ENCODE assay signal across 23 cellular contexts in the genomic region with DNA sequence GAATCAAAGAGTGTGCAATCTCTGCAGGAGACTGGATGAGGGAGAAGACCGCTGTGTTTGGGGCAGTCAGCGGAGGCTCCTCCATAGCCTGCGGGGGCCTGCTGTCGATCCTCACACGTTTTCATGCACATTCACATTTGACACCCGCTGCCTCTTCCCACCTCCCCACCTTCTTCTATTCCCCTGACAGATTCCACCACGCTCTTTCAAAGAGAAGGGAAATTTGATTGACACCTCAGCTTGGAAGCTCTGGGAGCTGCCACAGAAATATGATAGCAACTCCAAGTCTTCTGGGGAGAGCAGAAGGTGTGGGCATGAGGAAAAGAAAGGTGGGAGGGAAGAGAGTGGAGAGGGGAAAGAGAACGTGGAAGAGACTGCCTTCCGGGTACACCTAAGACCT.
"Had no signal": no experiment of that assay in that cellular context is flagged by ENCODE, and none has a peak within 500 bp of the region (broad histone marks: within the 10 kb centered on the region; RNA-seq: fewer than 3 reads in every experiment).

No MANE protein-coding gene starts in this region.

- H3K9me3 ChIP-seq: SK-N-SH had no signal

- H3K27ac ChIP-seq: HL-60, KMS-11, RWPE1 had no signal

- H3K36me3 Mint-ChIP-seq: IgD-negative memory B cell, T-cell had no signal

- H3K27ac Mint-ChIP-seq: IgD-negative memory B cell, T-cell had no signal

- ATAC-seq: K562, Panc1, PC-3, T-cell had no signal

- H3K4me3 Mint-ChIP-seq: IgD-negative memory B cell, T-cell had no signal

- DNase-seq: Kasumi-1, MM.1S, NCI-H1092 treated with DMSO at 0.1 percent for 48 hours, NCI-H1436, NCI-H187, NCI-H2029 treated with DMSO at 0.1 percent for 48 hours, NCI-H226, NCI-H446, NCI-H510A, NCI-H524 treated with DMSO at 0.1 percent for 48 hours, NCI-H69, NCI-H774, PC-3, SHP77, SK-N-SH, SW 1271, T-cell had no signal

- H3K4me3 ChIP-seq: K562 had no signal

- H3K4me1 Mint-ChIP-seq: IgD-negative memory B cell, T-cell had no signal
